In the genomic region with DNA sequence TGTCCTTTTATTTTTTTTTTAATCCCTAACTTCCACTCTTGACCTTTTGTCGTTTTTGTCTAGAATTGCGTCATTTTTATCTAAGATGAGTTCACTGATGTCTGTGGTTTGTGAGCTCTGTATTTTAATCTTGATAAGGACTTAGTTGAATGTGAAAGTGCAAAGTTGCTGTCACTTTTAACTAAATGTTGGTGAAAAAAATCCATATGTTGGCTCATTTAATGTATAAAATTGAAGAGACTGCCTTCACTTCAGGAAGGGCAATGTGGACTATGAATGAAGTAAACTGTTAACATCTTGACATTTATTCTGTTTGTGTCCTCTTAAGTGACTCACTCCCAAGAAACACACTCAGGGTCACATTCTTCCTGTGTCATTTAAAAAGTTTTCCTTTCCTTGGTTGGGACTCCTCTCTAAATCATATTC, we compare ENCODE assay signal across 15 cellular contexts.
DNase-seq lines count a peak whose midpoint lies in the region; ATAC-seq and TF ChIP-seq lines count a peak whose summit lies in the region.
"Had no signal": no experiment of that assay in that cellular context is flagged by ENCODE, and none has a peak within 500 bp of the region (broad histone marks: within the 10 kb centered on the region; RNA-seq: fewer than 3 reads in every experiment).

No MANE protein-coding gene starts in this region.

- H3K9me3 Mint-ChIP-seq in chondrocyte (ENCODE audit: low read depth) = no peaks in the 10 kb centered on the region
- peaks cover 5% of the 10 kb centered on the region for H3K9me3 Mint-ChIP-seq in glutamatergic neuron (ENCODE audit: unreplicated experiment)
- H3K9me3 Mint-ChIP-seq: activated CD4-positive, alpha-beta memory T cell treated with anti-CD3 and anti-CD28 coated beads for 36 hours had no signal

- H3K27ac ChIP-seq in mesodermal cell (ENCODE audit: low read depth, low read length, severe bottlenecking) = peak overlapping the region; percentile 70

- H3K4me1 Mint-ChIP-seq in chondrocyte (ENCODE audit: low read depth) (peaks cover 74% of the 10 kb centered on the region), glutamatergic neuron (ENCODE audit: low read depth, unreplicated experiment) (peaks cover 12% of the 10 kb centered on the region)

- no peak overlapping the region for H3K4me3 Mint-ChIP-seq in chondrocyte (ENCODE audit: unreplicated experiment)
- H3K4me3 Mint-ChIP-seq in glutamatergic neuron (ENCODE audit: unreplicated experiment) = no peak overlapping the region
- H3K4me3 Mint-ChIP-seq: activated CD4-positive, alpha-beta memory T cell treated with anti-CD3 and anti-CD28 coated beads for 36 hours had no signal

- H3K36me3 Mint-ChIP-seq in chondrocyte (ENCODE audit: low read depth) (peaks cover 20% of the 10 kb centered on the region), glutamatergic neuron (ENCODE audit: unreplicated experiment) (no peaks in the 10 kb centered on the region)
- H3K36me3 Mint-ChIP-seq: activated CD4-positive, alpha-beta memory T cell treated with anti-CD3 and anti-CD28 coated beads for 36 hours had no signal

- H3K4me1 ChIP-seq in mesodermal cell (ENCODE audit: control insufficient read depth, insufficient read depth, low read length, poor library complexity, severe bottlenecking) = peaks cover 33% of the 10 kb centered on the region

- H3K36me3 ChIP-seq in mesodermal cell (ENCODE audit: control insufficient read depth, insufficient read depth, low read length) = peaks cover 6% of the 10 kb centered on the region

- TF ChIP-seq CTCF in chondrocyte (IDR thresholded peaks at IDR 0.05) (no peak), glutamatergic neuron (IDR thresholded peaks at IDR 0.05; ENCODE audit: partially characterized antibody, unreplicated experiment) (no peak)

- peak overlapping the region; percentile 84 for H3K27ac Mint-ChIP-seq in chondrocyte (ENCODE audit: unreplicated experiment)
- H3K27ac Mint-ChIP-seq in glutamatergic neuron (ENCODE audit: unreplicated experiment) = no peak overlapping the region
- H3K27ac Mint-ChIP-seq: activated CD4-positive, alpha-beta memory T cell treated with anti-CD3 and anti-CD28 coated beads for 36 hours had no signal

- no peaks in the 10 kb centered on the region for H3K9me3 ChIP-seq in mesodermal cell (ENCODE audit: control insufficient read depth, low read length)

- H3K4me3 ChIP-seq in mesodermal cell (ENCODE audit: extremely low read depth, insufficient read depth, low read length, poor library complexity, severe bottlenecking) = no peak overlapping the region

- no peak for ATAC-seq in HG03175 (IDR thresholded peaks at IDR 0.05; ENCODE audit: unreplicated experiment)
- ATAC-seq in HG03108 (IDR thresholded peaks at IDR 0.05; ENCODE audit: unreplicated experiment) = no peak
- ATAC-seq: right cardiac atrium had no signal

- no peaks in the 10 kb centered on the region for H3K27me3 Mint-ChIP-seq in chondrocyte (ENCODE audit: low read depth)
- no peaks in the 10 kb centered on the region for H3K27me3 Mint-ChIP-seq in glutamatergic neuron (ENCODE audit: unreplicated experiment)

- DNase-seq in ELR (ENCODE audit: low read depth) = peak; percentile 57
- DNase-seq in MV-4-11 (lab: John Stamatoyannopoulos, UW) = peak; percentile 68
- DNase-seq in chondrocyte (ENCODE audit: low spot score) = no peak
- no peak for DNase-seq in glutamatergic neuron
- DNase-seq in DMS 273 (lab: John Stamatoyannopoulos, UW; ENCODE audit: unreplicated experiment) = no peak
- DNase-seq: activated CD4-positive, alpha-beta memory T cell treated with anti-CD3 and anti-CD28 coated beads for 36 hours; activated effector memory CD4-positive, alpha-beta T cell treated with anti-CD3 and anti-CD28 coated beads, Interleukin-2, amount 50 U/mL, for 16 hours; cerebellar nuclear complex; GDM1; Karpas-422; NCI-H2171; right cardiac atrium had no signal

- 76 to 100% methylated on average over 1 to 2 of the region's 2 CpGs for WGBS in mesodermal cell (ENCODE audit: insufficient coverage in 2 of 2), 2 experiments

Comparison
In these comparisons a context has a peak if more than half of its experiments do, and no peak if none do; other contexts are left out.
1. DNase-seq: peak in ELR (single experiment) and MV-4-11 (single experiment); none in chondrocyte (single experiment), glutamatergic neuron (single experiment) and DMS 273 (single experiment).